28 cellular contexts compared by ENCODE assay signal in the genomic region with DNA sequence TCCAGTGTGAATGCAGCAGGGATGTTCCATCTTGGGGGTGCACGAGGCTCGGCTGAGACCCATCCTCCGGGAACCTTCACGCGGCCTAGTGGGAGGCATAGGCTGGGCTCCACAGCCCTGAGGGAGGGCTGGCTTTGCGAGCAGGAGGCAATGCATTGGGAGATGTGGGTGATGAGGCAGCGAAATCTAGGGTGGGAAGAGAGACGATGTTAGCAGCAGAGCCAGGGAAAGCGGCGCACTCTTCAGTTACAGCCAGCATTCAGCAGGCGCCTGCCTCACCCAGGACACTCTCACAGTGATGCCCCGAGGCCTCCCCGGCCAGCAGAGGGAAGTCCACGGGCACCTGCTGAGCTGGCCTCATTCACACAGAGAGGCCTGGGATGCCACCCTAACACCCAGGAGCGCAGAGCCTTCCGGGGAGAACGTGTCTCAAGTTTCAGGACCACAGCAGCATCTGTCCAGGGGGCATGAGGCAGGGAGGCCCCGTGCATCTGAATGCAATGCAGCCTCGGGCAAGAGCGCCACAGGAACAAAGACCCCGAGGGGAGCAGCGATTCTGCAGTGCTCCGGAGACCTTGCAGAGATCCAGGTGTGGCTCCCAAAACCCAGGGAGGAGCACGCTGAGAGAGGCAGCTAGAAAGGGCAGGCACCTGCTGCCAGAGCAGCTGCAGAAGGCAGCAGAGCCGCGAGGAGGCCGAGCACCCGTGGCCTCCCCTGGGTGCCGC.
DNase-seq lines count a peak whose midpoint lies in the region; ATAC-seq, FAIRE-seq and TF ChIP-seq lines count a peak whose summit lies in the region.
"Had no signal": no experiment of that assay in that cellular context is flagged by ENCODE, and none has a peak within 500 bp of the region (broad histone marks: within the 10 kb centered on the region; RNA-seq: fewer than 3 reads in every experiment).

No MANE protein-coding gene starts in this region.

- no peaks in the 10 kb centered on the region for H3K4me1 Mint-ChIP-seq in activated CD4-positive, alpha-beta T cell treated with anti-CD3 and anti-CD28 coated beads for 36 hours
- no peaks in the 10 kb centered on the region for H3K4me1 Mint-ChIP-seq in H9
- H3K4me1 Mint-ChIP-seq: immature natural killer cell, mesothelial cell of epicardium had no signal

- in situ Hi-C loops in GM12878 (cut with MboI), result no loop called here

- TF ChIP-seq EP300 in GM12878 (IDR thresholded peaks at IDR 0.05; ENCODE audit: borderline replicate concordance in 1 of 2, control insufficient read depth in 1 of 2, low read depth in 2 of 2, low read length in 2 of 2), result no peak

- BruUV-seq in GM12878 (replicated peaks; lab: Mats Ljungman, UMichigan), result no TSS peak

- peaks cover 47 to 54% of the 10 kb centered on the region in 2 experiments for H3K36me3 ChIP-seq in GM12878 (ENCODE audit: control insufficient read depth in 2 of 2, insufficient read depth in 2 of 2, low read length in 1 of 2)
- H3K36me3 ChIP-seq in neuronal stem cell (replicated peaks in 1 of 2; ENCODE audit: control insufficient read depth in 2 of 2, insufficient read depth in 2 of 2, low read length in 2 of 2), result peaks cover 62 to 90% of the 10 kb centered on the region in 2 donors

- CTCF ChIA-PET in activated CD4-positive, alpha-beta T cell treated with anti-CD3 and anti-CD28 coated beads for 36 hours (lab: Charles Lee), result interaction anchor here (0.8 kb wide), 1 partner anchor 135 kb away, joined by 3 read pairs; no protein-coding TSS in a partner anchor
- CTCF ChIA-PET in GM12878 (lab: Yijun Ruan, JAX), result no interaction called here

- H3K9ac ChIP-seq in H9 (ENCODE audit: extremely low read depth, insufficient read length, low read length) (no peak overlapping the region), GM12878 (ENCODE audit: control insufficient read depth, insufficient read depth, low read length) (no peak overlapping the region), neuronal stem cell (ENCODE audit: low read depth, low read length, poor library complexity) (no peak overlapping the region)

- H3K27me3 ChIP-seq in H9 (ENCODE audit: insufficient read depth, low read length), result no peaks in the 10 kb centered on the region
- no peaks in the 10 kb centered on the region for H3K27me3 ChIP-seq in GM12878 (replicated peaks in 1 of 2; ENCODE audit: control insufficient read depth in 2 of 2, insufficient read depth in 2 of 2, low read length in 1 of 2)
- no peaks in the 10 kb centered on the region for H3K27me3 ChIP-seq in neuronal stem cell (ENCODE audit: control insufficient read depth in 3 of 3, insufficient read depth in 3 of 3, low read depth in 1 of 3, low read length in 3 of 3)
- H3K27me3 ChIP-seq: esophagus squamous epithelium, hepatocyte, left lung had no signal

- H3K4me1 ChIP-seq in H9 (ENCODE audit: insufficient read depth, low read length) (no peaks in the 10 kb centered on the region), GM12878 (ENCODE audit: control insufficient read depth, insufficient read depth, low read length) (no peaks in the 10 kb centered on the region), neuronal stem cell (ENCODE audit: control insufficient read depth in 2 of 2, insufficient read depth in 1 of 2, low read depth in 1 of 2, low read length in 2 of 2) (no peaks in the 10 kb centered on the region)
- H3K4me1 ChIP-seq: esophagus squamous epithelium, left lung, psoas muscle had no signal

- H3K27ac Mint-ChIP-seq in activated CD4-positive, alpha-beta T cell treated with anti-CD3 and anti-CD28 coated beads for 36 hours, result peak overlapping the region; percentile 22
- H3K27ac Mint-ChIP-seq in H9, result peak overlapping the region in 2 of 3 experiments; percentile 57 to 73; a peak in 1 of 7 replicates
- H3K27ac Mint-ChIP-seq: mesothelial cell of epicardium had no signal

- H3K79me2 ChIP-seq in H9 (ENCODE audit: insufficient read depth, low read length), result no peaks in the 10 kb centered on the region
- no peaks in the 10 kb centered on the region for H3K79me2 ChIP-seq in GM12878 (ENCODE audit: control insufficient read depth, insufficient read depth, low read length)
- H3K79me2 ChIP-seq: hepatocyte had no signal

- SMC1A ChIA-PET in GM12878 (lab: Charles Lee; ENCODE audit: uncharacterized antibody, unreplicated experiment), result no interaction called here

- no peaks in the 10 kb centered on the region for H3K9me3 Mint-ChIP-seq in activated CD4-positive, alpha-beta T cell treated with anti-CD3 and anti-CD28 coated beads for 36 hours (ENCODE audit: low read depth)
- H3K9me3 Mint-ChIP-seq in H9, result no peaks in the 10 kb centered on the region
- H3K9me3 Mint-ChIP-seq: IgD-negative memory B cell, immature natural killer cell, mesothelial cell of epicardium had no signal

- H3K36me3 Mint-ChIP-seq in activated CD4-positive, alpha-beta T cell treated with anti-CD3 and anti-CD28 coated beads for 36 hours (ENCODE audit: low read depth), result peaks cover 49% of the 10 kb centered on the region
- H3K36me3 Mint-ChIP-seq in H9 (ENCODE audit: insufficient read depth in 1 of 3, low read depth in 3 of 3), result peaks cover 39 to 84% (median 61%) of the 10 kb centered on the region in 3 experiments; a peak in 6 of 7 replicates

- no peak overlapping the region for H2BK20ac ChIP-seq in H9 (ENCODE audit: low read depth, low read length, poor library complexity, severe bottlenecking)

- RAD21 ChIA-PET in GM12878 (lab: Charles Lee; ENCODE audit: unreplicated experiment), result no interaction called here

- H3K79me1 ChIP-seq in H9 (ENCODE audit: insufficient read depth, low read depth, low read length, poor library complexity, severe bottlenecking) (no peaks in the 10 kb centered on the region), neuronal stem cell (ENCODE audit: low read depth, low read length) (peaks cover 3% of the 10 kb centered on the region)

- H3K4me3 Mint-ChIP-seq in activated CD4-positive, alpha-beta T cell treated with anti-CD3 and anti-CD28 coated beads for 36 hours, result no peak overlapping the region
- H3K4me3 Mint-ChIP-seq in H9, result no peak overlapping the region
- H3K4me3 Mint-ChIP-seq: IgD-negative memory B cell, immature natural killer cell, mesothelial cell of epicardium had no signal

- H3K4me3 ChIP-seq in GM12878, result no peak overlapping the region
- no peak overlapping the region for H3K4me3 ChIP-seq in neuronal stem cell (ENCODE audit: low read length in 2 of 2)
- H3K4me3 ChIP-seq: esophagus squamous epithelium, hepatocyte, left lung, psoas muscle had no signal

- H4K5ac ChIP-seq in H9 (ENCODE audit: insufficient read length, low read depth, low read length), result no peak overlapping the region

- H2BK15ac ChIP-seq in H9 (ENCODE audit: low read depth, low read length), result no peak overlapping the region
- no peak overlapping the region for H2BK15ac ChIP-seq in neuronal stem cell (ENCODE audit: low read length)

- no peak overlapping the region for H3T11ph ChIP-seq in H9 (ENCODE audit: low read length)

- H2AFZ ChIP-seq in H9 (ENCODE audit: low read length) (no peak overlapping the region), GM12878 (ENCODE audit: control insufficient read depth, low read depth, low read length) (no peak overlapping the region), neuronal stem cell (ENCODE audit: low read length) (no peak overlapping the region)
- H2AFZ ChIP-seq: hepatocyte had no signal

- H2BK12ac ChIP-seq in H9 (ENCODE audit: insufficient read length, low read depth, low read length) (no peak overlapping the region), neuronal stem cell (ENCODE audit: low read length) (no peak overlapping the region)

- H3K23ac ChIP-seq in H9 (ENCODE audit: insufficient read length, low read depth, low read length) (no peak overlapping the region), neuronal stem cell (ENCODE audit: low read depth, low read length, poor library complexity) (no peak overlapping the region)

- DNase-seq in activated CD4-positive, alpha-beta T cell treated with anti-CD3 and anti-CD28 coated beads for 36 hours, result no peak
- no peak for DNase-seq in activated CD4-positive, alpha-beta T cell treated with anti-CD3 and anti-CD28 coated beads, Interleukin-2, amount 50 U/mL, for 48 hours
- DNase-seq in H9, result no peak
- no peak for DNase-seq in GM12878 (ENCODE audit: low read depth, low spot score)
- DNase-seq in neuronal stem cell (ENCODE audit: low spot score), result no peak
- no peak for DNase-seq in GOT3 (lab: John Stamatoyannopoulos, UW)
- no peak for DNase-seq in NCI-H2171 (lab: John Stamatoyannopoulos, UW)
- DNase-seq: activated CD4-positive, alpha-beta T cell treated with anti-CD3 and anti-CD28 coated beads for 1 hour; AML-193; amniotic stem cell; cortex of kidney; DMS53; esophagus squamous epithelium; immature natural killer cell; NCI-H1105 treated with DMSO at 0.1 percent for 48 hours; NCI-H2107; NCI-H510A treated with DMSO at 0.1 percent for 48 hours; NK-92 treated with Interleukin-12 subunit alpha and Interleukin-12 subunit beta, amount 100 ng/mL, for 24 hours; psoas muscle; SHP77 treated with DMSO at 0.1 percent for 48 hours had no signal

- no peak overlapping the region for H3K27ac ChIP-seq in H9 (ENCODE audit: insufficient read length, low read depth, low read length)
- H3K27ac ChIP-seq in GM12878 (ENCODE audit: control insufficient read depth, insufficient read depth), result no peak overlapping the region
- no peak overlapping the region for H3K27ac ChIP-seq in neuronal stem cell (replicated peaks; ENCODE audit: low read length)
- H3K27ac ChIP-seq: esophagus squamous epithelium, hepatocyte, left lung, psoas muscle had no signal

- no CpG with 5 or more reads among the region's 29 CpGs for WGBS in H9 (ENCODE audit: extremely low coverage, insufficient read length, low lambda C conversion rate)
- 97% methylated on average over 29 of the region's 29 CpGs for WGBS in GM12878 (ENCODE audit: insufficient coverage, insufficient replicate concordance, low lambda C conversion rate, missing lambda C conversion rate)
- WGBS in neuronal stem cell (ENCODE audit: extremely low coverage in 2 of 2, insufficient read length in 2 of 2, insufficient replicate concordance in 1 of 2), 2 donors, result no CpG with 5 or more reads among the region's 29 CpGs

- no peaks in the 10 kb centered on the region for H3K27me3 Mint-ChIP-seq in activated CD4-positive, alpha-beta T cell treated with anti-CD3 and anti-CD28 coated beads for 36 hours
- H3K27me3 Mint-ChIP-seq in H9 (ENCODE audit: low read depth), result no peaks in the 10 kb centered on the region
- H3K27me3 Mint-ChIP-seq: IgD-negative memory B cell had no signal

- FAIRE-seq in GM12878 (lab: Jason Lieb, UNC), result no peak
- FAIRE-seq: A204.1, frontal cortex, TTC549 had no signal

- H3K4ac ChIP-seq in H9 (ENCODE audit: low read depth, low read length) (no peak overlapping the region), neuronal stem cell (ENCODE audit: low read length) (no peak overlapping the region)

- H3K14ac ChIP-seq in H9 (ENCODE audit: insufficient read depth, low read length) (no peak overlapping the region), neuronal stem cell (ENCODE audit: low read length) (no peak overlapping the region)

- H2BK5ac ChIP-seq in H9 (ENCODE audit: insufficient read length, low read length) (no peak overlapping the region), neuronal stem cell (ENCODE audit: low read length) (no peak overlapping the region)

- ATAC-seq in activated CD4-positive, alpha-beta T cell treated with anti-CD3 and anti-CD28 coated beads for 36 hours, result no peak
- ATAC-seq in GM12878, result no peak
- ATAC-seq in GM21529 (IDR thresholded peaks at IDR 0.05; ENCODE audit: unreplicated experiment), result no peak
- ATAC-seq: left lung, psoas muscle had no signal

- no peaks in the 10 kb centered on the region for H3K23me2 ChIP-seq in H9 (ENCODE audit: insufficient read length, low read depth, low read length, poor library complexity, severe bottlenecking)

- TF ChIP-seq POLR2A in GM12878 (IDR thresholded peaks at IDR 0.05; ENCODE audit: low read depth, low read length), result 0 out of 2 replicates have a peak, but pooled peaks have one; percentile 15

- POLR2A ChIA-PET in activated CD4-positive, alpha-beta T cell treated with anti-CD3 and anti-CD28 coated beads for 36 hours (lab: Charles Lee), result no interaction called here
- POLR2A ChIA-PET in GM12878 (lab: Charles Lee), result no interaction called here

- no peak overlapping the region for H3K4me2 ChIP-seq in H9 (ENCODE audit: insufficient read depth, insufficient read length, low read length)
- no peak overlapping the region for H3K4me2 ChIP-seq in GM12878 (ENCODE audit: control insufficient read depth, insufficient read depth)
- no peak overlapping the region for H3K4me2 ChIP-seq in neuronal stem cell (ENCODE audit: insufficient read depth, low read length, poor library complexity, severe bottlenecking)
- H3K4me2 ChIP-seq: hepatocyte had no signal

- no peak overlapping the region for H3K56ac ChIP-seq in H9 (ENCODE audit: insufficient read length, low read depth, low read length)

- H3K9me3 ChIP-seq in H9 (ENCODE audit: control insufficient read depth, low read depth, low read length) (no peaks in the 10 kb centered on the region), GM12878 (replicated peaks; ENCODE audit: control insufficient read depth, insufficient read depth, low read length) (no peaks in the 10 kb centered on the region), neuronal stem cell (replicated peaks in 1 of 2; ENCODE audit: control insufficient read depth in 2 of 2, insufficient read depth in 1 of 2, low read depth in 1 of 2, low read length in 2 of 2) (peaks cover 0 to 3% of the 10 kb centered on the region in 2 donors)
- H3K9me3 ChIP-seq: esophagus squamous epithelium, left lung, psoas muscle had no signal

- no peak for TF ChIP-seq RAD21 in GM12878 (IDR thresholded peaks at IDR 0.05; ENCODE audit: insufficient read depth, low read depth, low read length)

- intact Hi-C loops in activated CD4-positive, alpha-beta T cell treated with anti-CD3 and anti-CD28 coated beads for 36 hours (cut with DNase I, micrococcal nuclease), result no loop called here
- intact Hi-C loops in GM12878 (cut with micrococcal nuclease; ENCODE audit: unreplicated experiment), result no loop called here

- no peak overlapping the region for H3K18ac ChIP-seq in H9 (ENCODE audit: insufficient read length, low read depth, low read length)
- peak overlapping the region; percentile 28 for H3K18ac ChIP-seq in neuronal stem cell (ENCODE audit: low read length)

- H2BK120ac ChIP-seq in H9 (ENCODE audit: low read depth, low read length, poor library complexity, severe bottlenecking), result no peak overlapping the region
- H2BK120ac ChIP-seq in neuronal stem cell (ENCODE audit: low read depth, low read length), result no peak overlapping the region

- no peak for TF ChIP-seq CTCF in H9 (conservative IDR thresholded peaks at IDR 0.05)
- TF ChIP-seq CTCF in GM12878 (IDR thresholded peaks at IDR 0.05 in 2 of 3, conservative IDR thresholded peaks at IDR 0.05 in 1 of 3; ENCODE audit: control insufficient read depth in 2 of 3, extremely low read depth in 1 of 3, insufficient read depth in 1 of 3, low read depth in 3 of 3, low read length in 3 of 3), result no peak

- H4K8ac ChIP-seq in H9 (replicated peaks; ENCODE audit: insufficient read length, low read depth, low read length) (no peak overlapping the region), neuronal stem cell (ENCODE audit: low read depth, low read length) (no peak overlapping the region)

- no peak overlapping the region for H4K91ac ChIP-seq in H9 (ENCODE audit: insufficient read length, low read depth, low read length)
- H4K91ac ChIP-seq in neuronal stem cell (ENCODE audit: low read depth, low read length, poor library complexity), result no peak overlapping the region

- H4K20me1 ChIP-seq in H9 (ENCODE audit: control insufficient read depth, insufficient read depth, insufficient read length) (no peaks in the 10 kb centered on the region), GM12878 (ENCODE audit: control insufficient read depth, insufficient read depth) (no peaks in the 10 kb centered on the region)

- H2AK5ac ChIP-seq in H9 (ENCODE audit: insufficient read length, low read length) (no peak overlapping the region), neuronal stem cell (ENCODE audit: low read depth, low read length) (no peak overlapping the region)
